7 cellular contexts compared by ENCODE assay signal in the genomic region with DNA sequence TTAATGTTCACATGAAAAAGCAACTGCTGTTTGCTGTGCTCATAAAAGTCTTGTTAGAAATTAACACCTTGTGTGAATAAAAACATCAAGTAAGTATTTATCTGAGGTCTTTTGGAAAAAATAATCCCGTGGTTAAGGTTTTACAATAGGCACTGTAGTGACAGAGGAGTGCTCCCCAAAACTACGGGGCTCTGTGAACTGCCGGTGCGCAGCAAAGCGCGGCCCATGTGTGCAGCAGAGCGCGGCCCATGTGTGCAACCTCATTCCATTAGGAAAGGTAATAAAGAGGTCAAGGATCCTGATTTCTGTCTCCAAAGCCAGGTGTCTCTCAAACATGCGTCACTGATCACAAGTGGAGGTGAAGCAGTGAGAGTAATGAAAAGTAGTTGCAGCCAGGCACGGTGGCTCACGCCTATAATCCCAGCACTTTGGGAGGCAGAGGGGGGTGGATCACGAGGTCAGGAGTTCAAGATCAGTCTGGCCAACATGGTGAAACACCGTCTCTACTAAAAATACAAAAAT. TPM values are rescaled to one million over a fixed set of nuclear protein-coding genes. Genes with fewer than 3 reads are reported as not detected.
DNase-seq lines count a peak whose midpoint lies in the region; ATAC-seq and TF ChIP-seq lines count a peak whose summit lies in the region.
"Not testable (repeated sequence)": the region's sequence is repeated elsewhere in the genome, so short reads cannot be mapped to it uniquely, and the experiment has no call there.

No MANE protein-coding gene starts in this region.

- not testable (repeated sequence) for H3K27me3 ChIP-seq in DND-41 (ENCODE audit: insufficient read depth, low read length, poor library complexity); Loucy (ENCODE audit: insufficient read depth, low read length, poor library complexity, severe bottlenecking); WERI-Rb-1 (ENCODE audit: insufficient read depth, low read depth, severe bottlenecking); kidney epithelial cell (ENCODE audit: control insufficient read depth, insufficient read depth, low read length); trophoblast cell (ENCODE audit: insufficient read depth, low read length)

- H4K12ac ChIP-seq in trophoblast cell (ENCODE audit: low read depth, low read length) = not testable (repeated sequence)

- no CpG with 5 or more reads among the region's 13 CpGs for WGBS in trophoblast cell (ENCODE audit: extremely low coverage, insufficient coverage, insufficient read length)

- H2BK5ac ChIP-seq in trophoblast cell (ENCODE audit: low read depth, low read length, poor library complexity) = not testable (repeated sequence)

- H3K23ac ChIP-seq in trophoblast cell (ENCODE audit: low read length) = not testable (repeated sequence)

- peak overlapping the region; percentile 6; the same call in 1 of the 2 replicates for H3K9ac ChIP-seq in DND-41 (ENCODE audit: low read depth, low read length)
- H3K9ac ChIP-seq in Loucy (ENCODE audit: low read depth, low read length, poor library complexity, severe bottlenecking) = peak overlapping the region; percentile 24
- not testable (repeated sequence) for H3K9ac ChIP-seq in trophoblast cell (ENCODE audit: low read length)

- H4K91ac ChIP-seq in trophoblast cell (ENCODE audit: low read depth, low read length) = not testable (repeated sequence)

- H2BK120ac ChIP-seq in trophoblast cell (ENCODE audit: insufficient read depth, low read length, poor library complexity) = not testable (repeated sequence)

- not testable (repeated sequence) for H3K4me2 ChIP-seq in DND-41 (ENCODE audit: insufficient read depth, low read length); Loucy (ENCODE audit: low read depth, low read length, poor library complexity, severe bottlenecking); trophoblast cell (ENCODE audit: low read length)

- not testable (repeated sequence) for H2AK5ac ChIP-seq in trophoblast cell (ENCODE audit: low read length)

- H3K18ac ChIP-seq in trophoblast cell (ENCODE audit: low read length) = not testable (repeated sequence)

- peak; percentile 75 for DNase-seq in DMS53 (lab: John Stamatoyannopoulos, UW)
- not testable (repeated sequence) for DNase-seq in DND-41
- DNase-seq in NCI-H2171 treated with DMSO at 0.1 percent for 48 hours (lab: John Stamatoyannopoulos, UW) = peak; percentile 4
- peak; percentile 67 for DNase-seq in WERI-Rb-1
- DNase-seq in kidney epithelial cell (ENCODE audit: low read depth) = peak; percentile 7
- peak; percentile 41 to 71 for DNase-seq in trophoblast cell

- not testable (repeated sequence) for H3K14ac ChIP-seq in trophoblast cell (ENCODE audit: low read length)

- not testable (repeated sequence) for H3K79me2 ChIP-seq in DND-41 (ENCODE audit: insufficient read depth, low read length); Loucy (ENCODE audit: insufficient read depth, low read length); trophoblast cell (ENCODE audit: control insufficient read depth, insufficient read depth, low read length, poor library complexity)

- H3K36me3 ChIP-seq in DND-41 (ENCODE audit: insufficient read depth, low read length); Loucy (ENCODE audit: insufficient read depth, low read length); WERI-Rb-1; kidney epithelial cell (ENCODE audit: control insufficient read depth, insufficient read depth, low read length); trophoblast cell (ENCODE audit: control insufficient read depth in 1 of 2, insufficient read depth in 2 of 2, low read length in 2 of 2): not testable (repeated sequence)

- H3K27ac ChIP-seq in DND-41 (ENCODE audit: low read length) (peak overlapping the region; percentile 90), WERI-Rb-1 (peak overlapping the region; percentile 62)
- H3K27ac ChIP-seq in trophoblast cell (ENCODE audit: low read depth, low read length) = not testable (repeated sequence)

- not testable (repeated sequence) for H2BK12ac ChIP-seq in trophoblast cell (ENCODE audit: low read length)

- not testable (repeated sequence) for TF ChIP-seq CTCF in DND-41 (IDR thresholded peaks at IDR 0.05; ENCODE audit: borderline replicate concordance, extremely low read depth, low read length, poor library complexity, severe bottlenecking); Loucy (conservative IDR thresholded peaks at IDR 0.05; ENCODE audit: low read length); WERI-Rb-1 (IDR thresholded peaks at IDR 0.05; ENCODE audit: low read depth, low read length); kidney epithelial cell (IDR thresholded peaks at IDR 0.05; ENCODE audit: insufficient read depth, low read length, poor library complexity, severe bottlenecking)

- H3K9me3 ChIP-seq in DND-41 (ENCODE audit: insufficient read depth, low read length, severe bottlenecking); Loucy (ENCODE audit: insufficient read depth, low read depth, low read length); WERI-Rb-1 (ENCODE audit: severe bottlenecking); trophoblast cell (ENCODE audit: insufficient read depth, low read depth, low read length): not testable (repeated sequence)

- not testable (repeated sequence) for H3K4me3 ChIP-seq in DND-41 (ENCODE audit: low read depth in 1 of 2, low read length in 2 of 2); Loucy (ENCODE audit: low read length, poor library complexity, severe bottlenecking); kidney epithelial cell (ENCODE audit: low read depth, low read length); trophoblast cell (ENCODE audit: low read depth, low read length)
- H3K4me3 ChIP-seq in WERI-Rb-1 (ENCODE audit: low read depth, low read length) = peak overlapping the region; percentile 38

- not testable (repeated sequence) for H3F3A ChIP-seq in Loucy (ENCODE audit: low read depth)

- peaks cover 84% of the 10 kb centered on the region for H3K4me1 ChIP-seq in DND-41 (ENCODE audit: insufficient read depth, low read length)
- peaks cover 58% of the 10 kb centered on the region for H3K4me1 ChIP-seq in Loucy (ENCODE audit: insufficient read depth, low read length, poor library complexity, severe bottlenecking)
- H3K4me1 ChIP-seq in trophoblast cell (ENCODE audit: control insufficient read depth in 1 of 2, insufficient read depth in 2 of 2, low read length in 2 of 2) = not testable (repeated sequence)

- not testable (repeated sequence) for H4K20me1 ChIP-seq in DND-41 (ENCODE audit: insufficient read depth, low read length); Loucy (ENCODE audit: insufficient read depth, low read length, poor library complexity, severe bottlenecking)

- H2AFZ ChIP-seq in DND-41 (ENCODE audit: low read depth, low read length); Loucy (ENCODE audit: low read length); trophoblast cell (ENCODE audit: insufficient read depth, low read length, poor library complexity): not testable (repeated sequence)

- H4K8ac ChIP-seq in trophoblast cell (ENCODE audit: low read depth, low read length) = not testable (repeated sequence)

- not testable (repeated sequence) for H3K4ac ChIP-seq in trophoblast cell (ENCODE audit: low read depth, low read length)

- not testable (repeated sequence) for H3K9me2 ChIP-seq in Loucy (replicated peaks; ENCODE audit: low read depth, low read length)

- ATAC-seq in DND-41 (ENCODE audit: insufficient read depth, low read depth) = not testable (repeated sequence)

- not testable (repeated sequence) for H3K79me1 ChIP-seq in trophoblast cell (ENCODE audit: low read length)

RNA-seq across cellular contexts. Expression of a gene that starts 58.7 kb away (rescaled TPM):
- total RNA-seq in kidney epithelial cell = 26.5 and 32.0 TPM in 2 replicates
- 21.4 and 22.0 TPM in 2 replicates for polyA plus RNA-seq in trophoblast cell (2013)

RNA-seq across cellular contexts. Expression of a gene that starts 58.8 kb away (rescaled TPM):
- 5.8 and 10.1 TPM in 2 replicates for total RNA-seq in kidney epithelial cell
- polyA plus RNA-seq in trophoblast cell (2013) = 23.1 and 24.4 TPM in 2 replicates
